25 cellular contexts compared by ENCODE assay signal in genomic region chr1:61098906-61099437, GRCh38.
"Had no signal": no experiment of that assay in that cellular context is flagged by ENCODE, and none has a peak within 500 bp of the region (broad histone marks: within the 10 kb centered on the region; RNA-seq: fewer than 3 reads in every experiment).

No MANE protein-coding gene starts in this region.

- DNase-seq: activated CD4-positive, CD25-positive, alpha-beta regulatory T cell treated with anti-CD3 and anti-CD28 coated beads, Interleukin-2, amount 50 U/mL, for 72 hours; activated CD8-positive, alpha-beta T cell treated with anti-CD3 and anti-CD28 coated beads, Interleukin-2, amount 10 ng/mL, durations not matched to agents 7 days and 5 days; activated gamma-delta T cell treated with Interleukin-2 at 50 U/mL for 16 hours; activated T-cell treated with anti-CD3 and anti-CD28 coated beads, Interleukin-2, amount 50 U/mL, for 24 hours; amygdala; brain microvascular endothelial cell; MG63; MV-4-11; NCI-H1092 treated with DMSO at 0.1 percent for 48 hours; NCI-H1417 treated with DMSO at 0.1 percent for 48 hours; NCI-H1694; NCI-H2029 treated with DMSO at 0.1 percent for 48 hours; NCI-H345; NCI-H510A; NCI-H69; Peyer's patch; SHP77 had no signal

- H3K27me3 Mint-ChIP-seq: activated naive CD8-positive, alpha-beta T cell; activated T-cell treated with anti-CD3 and anti-CD28 coated beads, Interleukin-2, amount 50 U/mL, for 24 hours had no signal

- H3K9me3 Mint-ChIP-seq: activated T-cell treated with anti-CD3 and anti-CD28 coated beads, Interleukin-2, amount 50 U/mL, for 24 hours; activated T-helper 2 cell treated with anti-CD3 and anti-CD28 coated beads, Interferon-gamma antibody, Interleukin-2, Interleukin-4, amounts not matched to agents 10 μg/mL and 5 μg/mL and 100 μg/mL, durations not matched to agents 14 hours and 24 hours and 36 hours; T-helper 1 cell treated with Interleukin-12 subunit alpha and Interleukin-12 subunit beta and Interleukin-4 antibody, amounts not matched to agents 30 μg/mL and 1 μg/mL, for 36 hours; WTC11 had no signal

- H3K36me3 Mint-ChIP-seq: WTC11 had no signal

- H3K27ac ChIP-seq: brain microvascular endothelial cell, cardiac muscle cell, KMS-11, Peyer's patch, RWPE1, SJSA1 had no signal

- H3K27me3 ChIP-seq: brain microvascular endothelial cell, cardiac muscle cell, MG63, Peyer's patch, SJSA1 had no signal

- H3K27ac Mint-ChIP-seq: activated CD8-positive, alpha-beta T cell treated with anti-CD3 and anti-CD28 coated beads, Interleukin-2, amount 10 ng/mL, durations not matched to agents 7 days and 5 days; activated naive CD8-positive, alpha-beta T cell; activated T-cell treated with anti-CD3 and anti-CD28 coated beads, Interleukin-2, amount 50 U/mL, for 24 hours; activated T-helper 2 cell treated with anti-CD3 and anti-CD28 coated beads, Interferon-gamma antibody, Interleukin-2, Interleukin-4, amounts not matched to agents 10 μg/mL and 5 μg/mL and 100 μg/mL, durations not matched to agents 14 hours and 24 hours and 36 hours; T-helper 1 cell treated with Interleukin-12 subunit alpha and Interleukin-12 subunit beta and Interleukin-4 antibody, amounts not matched to agents 30 μg/mL and 1 μg/mL, for 36 hours; WTC11 had no signal

- H3K4me3 Mint-ChIP-seq: activated CD8-positive, alpha-beta T cell treated with anti-CD3 and anti-CD28 coated beads, Interleukin-2, amount 10 ng/mL, durations not matched to agents 7 days and 5 days; activated naive CD8-positive, alpha-beta T cell; activated T-cell treated with anti-CD3 and anti-CD28 coated beads, Interleukin-2, amount 50 U/mL, for 24 hours; T-helper 1 cell treated with Interleukin-12 subunit alpha and Interleukin-12 subunit beta and Interleukin-4 antibody, amounts not matched to agents 30 μg/mL and 1 μg/mL, for 36 hours; WTC11 had no signal

- ATAC-seq: activated CD8-positive, alpha-beta T cell treated with anti-CD3 and anti-CD28 coated beads, Interleukin-2, amount 10 ng/mL, durations not matched to agents 7 days and 5 days; WTC11 had no signal

- H3K4me3 ChIP-seq: cardiac muscle cell, MG63, Peyer's patch, SJSA1 had no signal
